Comparison of ENCODE assay signal across 9 cellular contexts in the genomic region with DNA sequence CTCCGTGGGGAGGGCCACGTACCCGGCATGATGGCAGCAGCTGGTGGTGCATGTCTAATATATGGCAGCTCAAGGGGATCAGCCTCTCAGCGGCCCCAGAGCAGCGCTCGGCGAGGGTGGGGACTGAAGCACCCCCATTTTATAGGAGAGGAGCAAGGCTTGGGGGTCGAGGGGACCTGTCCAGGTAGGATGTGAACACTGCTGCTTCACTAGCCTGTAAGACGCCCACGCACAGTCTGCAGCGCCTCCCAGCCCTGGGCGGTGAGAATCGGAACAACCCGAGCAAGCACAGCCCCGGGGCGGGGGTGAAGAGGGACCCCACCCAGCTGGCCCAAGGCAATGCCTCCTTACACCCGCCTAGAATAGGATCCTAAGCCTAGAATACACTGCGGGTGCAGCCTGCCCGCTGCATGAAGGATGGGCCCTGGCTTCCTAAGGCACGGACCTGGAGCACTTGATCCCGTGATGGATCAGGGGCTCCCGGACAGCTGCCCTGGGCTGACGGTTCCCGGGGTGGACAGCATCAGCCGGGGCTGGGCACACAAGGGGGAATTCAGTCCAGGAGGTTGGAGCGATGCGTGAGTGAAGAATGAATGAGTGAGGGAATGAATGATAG. TPM values are rescaled to one million over a fixed set of nuclear protein-coding genes. Genes with fewer than 3 reads are reported as not detected.
A peak's percentile ranks its signal among the peaks of the same experiment; 100 is the strongest.
DNase-seq lines count a peak whose midpoint lies in the region; ATAC-seq, FAIRE-seq and TF ChIP-seq lines count a peak whose summit lies in the region.
"Had no signal": no experiment of that assay in that cellular context is flagged by ENCODE, and none has a peak within 500 bp of the region (broad histone marks: within the 10 kb centered on the region; RNA-seq: fewer than 3 reads in every experiment).

No MANE protein-coding gene starts in this region.

- no TSS peak for BruUV-seq in K562 (replicated peaks; lab: Mats Ljungman, UMichigan)

- H2AFZ ChIP-seq in K562 (ENCODE audit: low read depth, low read length): no peak overlapping the region

- H3K27me3 ChIP-seq in K562 (ENCODE audit: control insufficient read depth in 2 of 2, insufficient read depth in 2 of 2, low read length in 2 of 2): peaks cover 0 to 21% of the 10 kb centered on the region in 2 experiments; a peak in 2 of 5 replicates

- DNase-seq in AG09309 (ENCODE audit: low read depth): no peak
- peak; percentile 44 to 68 (median 58) for DNase-seq in K562 (ENCODE audit: extremely low read depth in 1 of 4, low spot score in 3 of 4)
- no peak for DNase-seq in left lobe of liver (ENCODE audit: low spot score)
- DNase-seq: GDM1 had no signal

- in situ Hi-C loops in K562 (cut with MboI): no loop called here

- no peaks in the 10 kb centered on the region for H3K9me3 ChIP-seq in K562 (replicated peaks; ENCODE audit: control insufficient read depth, insufficient read depth, low read depth, low read length)

- CTCF ChIA-PET in K562 (lab: Yijun Ruan, JAX; ENCODE audit: low intra/inter-chr PET ratio): no interaction called here

- peaks cover 4 to 35% of the 10 kb centered on the region in 2 experiments; a peak in 3 of 5 replicates for H3K4me1 ChIP-seq in K562 (replicated peaks in 1 of 2; ENCODE audit: control insufficient read depth in 2 of 2, insufficient read depth in 2 of 2, low read length in 2 of 2)

- H3K9ac ChIP-seq in K562 (ENCODE audit: insufficient read depth in 1 of 2, low read depth in 2 of 2, low read length in 2 of 2): no peak overlapping the region

- ATAC-seq in K562 (peak; percentile 79), left lobe of liver (peak; percentile 28), HG02870 (IDR thresholded peaks at IDR 0.05; ENCODE audit: unreplicated experiment) (no peak), GM19467 (IDR thresholded peaks at IDR 0.05; ENCODE audit: unreplicated experiment) (no peak), GM21737 (IDR thresholded peaks at IDR 0.05; ENCODE audit: unreplicated experiment) (no peak), SK-N-SH treated with all-trans-retinoic acid at 6 μM for 48 hours (no peak)

- intact Hi-C loops in K562 (cut with micrococcal nuclease): no loop called here

- no peak for FAIRE-seq in K562 (lab: Jason Lieb, UNC)

- no peak overlapping the region for H3K27ac ChIP-seq in K562 (ENCODE audit: extremely low read depth, low read depth, low read length)

- H3K4me2 ChIP-seq in K562 (ENCODE audit: insufficient read depth, low read length): no peak overlapping the region

- TF ChIP-seq POLR2A in K562 (conservative IDR thresholded peaks at IDR 0.05): no peak

- no peak for TF ChIP-seq EP300 in K562 (IDR thresholded peaks at IDR 0.05; ENCODE audit: low read length)

- 5% methylated on average over 26 of the region's 27 CpGs for WGBS in K562 (ENCODE audit: insufficient coverage, low coverage, missing lambda C conversion rate)

- TF ChIP-seq CTCF in AG09309 (IDR thresholded peaks at IDR 0.05; ENCODE audit: control insufficient read depth, insufficient read depth, low read depth, low read length, missing control alignments) (peak; percentile 38), GM12873 (IDR thresholded peaks at IDR 0.05; ENCODE audit: insufficient read depth, low read depth, low read length, missing control alignments) (peak; percentile 48), K562 (IDR thresholded peaks at IDR 0.05 in 2 of 3, conservative IDR thresholded peaks at IDR 0.05 in 1 of 3; ENCODE audit: insufficient read depth in 2 of 3, low read depth in 1 of 3, low read length in 3 of 3) (peak; percentile 51 to 62 (median 58))

- H3K4me3 ChIP-seq in AG09309 (ENCODE audit: control insufficient read depth, low read depth, low read length) (no peak overlapping the region), K562 (no peak overlapping the region)

- no peak for TF ChIP-seq RAD21 in K562 (CRISPR knock-in tag; conservative IDR thresholded peaks at IDR 0.05 in 1 of 2, IDR thresholded peaks at IDR 0.05 in 1 of 2)

- H3K36me3 ChIP-seq in K562 (ENCODE audit: control insufficient read depth, insufficient read depth, low read length): no peaks in the 10 kb centered on the region

- POLR2A ChIA-PET in K562 (lab: Yijun Ruan, JAX): interaction anchor here (0.5 to 0.6 kb wide), 2 partner anchors 501 to 1315 kb away, joined by 3 read pairs; a partner anchor contains a TSS

- H3K9me1 ChIP-seq in K562 (ENCODE audit: control insufficient read depth, insufficient read depth, low read length): no peaks in the 10 kb centered on the region

- 0 out of 2 replicates have a peak, but pooled peaks cover 5% of the 10 kb centered on the region for H4K20me1 ChIP-seq in K562 (replicated peaks; ENCODE audit: control insufficient read depth, insufficient read depth, low read length)

- H3K79me2 ChIP-seq in K562 (ENCODE audit: control insufficient read depth, insufficient read depth, low read length): no peaks in the 10 kb centered on the region

TF ChIP-seq in K562, 482 proteins besides CTCF, POLR2A, EP300 and RAD21 (continues in another document):
- TF ChIP-seq ZNF764 (CRISPR knock-in tag; IDR thresholded peaks at IDR 0.05; ENCODE audit: low read depth) (no peak), PYGO2 (tag; IDR thresholded peaks at IDR 0.05) (no peak), ARHGAP35 (IDR thresholded peaks at IDR 0.05; ENCODE audit: partially characterized antibody) (no peak), CHD2 (IDR thresholded peaks at IDR 0.05; ENCODE audit: low read depth, low read length) (no peak), ZBTB7A (IDR thresholded peaks at IDR 0.05; ENCODE audit: borderline replicate concordance, control insufficient read depth, low read depth, low read length) (0 out of 2 replicates have a peak, but pooled peaks have one; percentile 37), HMG20B (CRISPR knock-in tag; IDR thresholded peaks at IDR 0.05) (no peak)
- TF ChIP-seq, protein P1, sequence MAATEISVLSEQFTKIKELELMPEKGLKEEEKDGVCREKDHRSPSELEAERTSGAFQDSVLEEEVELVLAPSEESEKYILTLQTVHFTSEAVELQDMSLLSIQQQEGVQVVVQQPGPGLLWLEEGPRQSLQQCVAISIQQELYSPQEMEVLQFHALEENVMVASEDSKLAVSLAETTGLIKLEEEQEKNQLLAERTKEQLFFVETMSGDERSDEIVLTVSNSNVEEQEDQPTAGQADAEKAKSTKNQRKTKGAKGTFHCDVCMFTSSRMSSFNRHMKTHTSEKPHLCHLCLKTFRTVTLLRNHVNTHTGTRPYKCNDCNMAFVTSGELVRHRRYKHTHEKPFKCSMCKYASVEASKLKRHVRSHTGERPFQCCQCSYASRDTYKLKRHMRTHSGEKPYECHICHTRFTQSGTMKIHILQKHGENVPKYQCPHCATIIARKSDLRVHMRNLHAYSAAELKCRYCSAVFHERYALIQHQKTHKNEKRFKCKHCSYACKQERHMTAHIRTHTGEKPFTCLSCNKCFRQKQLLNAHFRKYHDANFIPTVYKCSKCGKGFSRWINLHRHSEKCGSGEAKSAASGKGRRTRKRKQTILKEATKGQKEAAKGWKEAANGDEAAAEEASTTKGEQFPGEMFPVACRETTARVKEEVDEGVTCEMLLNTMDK (IDR thresholded peaks at IDR 0.05; ENCODE audit: borderline replicate concordance, insufficient read depth, low read depth, low read length, poor library complexity, severe bottlenecking): peak; percentile 41

TF ChIP-seq in SK-N-SH treated with all-trans-retinoic acid at 6 μM for 48 hours, 23 proteins besides CTCF, POLR2A, EP300 and RAD21 (continues in another document):
- TF ChIP-seq TOX (CRISPR knock-in tag; IDR thresholded peaks at IDR 0.05; ENCODE audit: borderline replicate concordance) (no peak), ZNF565 (CRISPR knock-in tag; conservative IDR thresholded peaks at IDR 0.05; ENCODE audit: low read depth) (no peak), GLIS3 (CRISPR knock-in tag; IDR thresholded peaks at IDR 0.05) (no peak), ARNTL (CRISPR knock-in tag; IDR thresholded peaks at IDR 0.05; ENCODE audit: borderline replicate concordance, low read depth) (no peak), BACH2 (CRISPR knock-in tag; IDR thresholded peaks at IDR 0.05; ENCODE audit: borderline replicate concordance) (no peak)
- TF ChIP-seq, protein P2, sequence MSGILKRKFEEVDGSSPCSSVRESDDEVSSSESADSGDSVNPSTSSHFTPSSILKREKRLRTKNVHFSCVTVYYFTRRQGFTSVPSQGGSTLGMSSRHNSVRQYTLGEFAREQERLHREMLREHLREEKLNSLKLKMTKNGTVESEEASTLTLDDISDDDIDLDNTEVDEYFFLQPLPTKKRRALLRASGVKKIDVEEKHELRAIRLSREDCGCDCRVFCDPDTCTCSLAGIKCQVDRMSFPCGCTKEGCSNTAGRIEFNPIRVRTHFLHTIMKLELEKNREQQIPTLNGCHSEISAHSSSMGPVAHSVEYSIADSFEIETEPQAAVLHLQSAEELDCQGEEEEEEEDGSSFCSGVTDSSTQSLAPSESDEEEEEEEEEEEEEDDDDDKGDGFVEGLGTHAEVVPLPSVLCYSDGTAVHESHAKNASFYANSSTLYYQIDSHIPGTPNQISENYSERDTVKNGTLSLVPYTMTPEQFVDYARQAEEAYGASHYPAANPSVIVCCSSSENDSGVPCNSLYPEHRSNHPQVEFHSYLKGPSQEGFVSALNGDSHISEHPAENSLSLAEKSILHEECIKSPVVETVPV (CRISPR knock-in tag; IDR thresholded peaks at IDR 0.05): no peak

RNA-seq across cellular contexts. Expression of a gene that starts 17.6 kb away (rescaled TPM):
- total RNA-seq in K562 (2011; cell fraction: chromatin; rRNA removed; ENCODE audit: low replicate concordance): 0.32 and 1.0 TPM in 2 replicates
- 1.2 and 1.7 TPM in 2 replicates for total RNA-seq in K562 (2011; cell fraction: nucleolus; rRNA removed)
- 0.88 TPM in 1 of 2 replicates, not detected in the other for total RNA-seq in K562 (2011; cell fraction: nucleoplasm; rRNA removed)
- total RNA-seq in K562 (2014; rRNA removed) (0.14 and 0.61 TPM in 2 replicates), K562 (2014; rRNA removed; fragmentation: Illumina TruSeq; extraction: Trizol) (0.11 and 0.13 TPM in 2 replicates), K562 (2015; rRNA removed; fragmentation: Illumina TruSeq; extraction: Trizol) (0.11 and 0.14 TPM in 2 replicates), K562 (2021) (0.33 and 0.54 TPM in 2 replicates), left lobe of liver (0.28 TPM)
- polyA plus RNA-seq in K562 (2011; rRNA removed) (0.21 and 0.42 TPM in 2 replicates), K562 (2014; fragmentation: Illumina TruSeq; extraction: Trizol) (0.06 TPM in 1 of 2 replicates, not detected in the other), K562 (2014; fragmentation: Nextera tagmentation; extraction: Ambion mirVana) (not detected), K562 (2014; rRNA removed) (0.43 and 0.58 TPM in 2 replicates)
- polyA plus RNA-seq in K562 (2011; cell fraction: cytosol; rRNA removed): 0.55 and 1.4 TPM in 2 replicates
- polyA plus RNA-seq in K562 (2011; cell fraction: nucleus; rRNA removed): 0.77 and 0.88 TPM in 2 replicates
- 0.17 and 0.69 TPM in 2 replicates for polyA plus RNA-seq in K562 (2012)
- polyA minus RNA-seq in K562 (2011; rRNA and poly(A)+ RNA removed): 0.28 TPM in 1 of 2 replicates, not detected in the other
- polyA minus RNA-seq in K562 (2011; cell fraction: cytosol; rRNA and poly(A)+ RNA removed): 1.6 TPM in 1 of 2 replicates, not detected in the other
- 0.81 and 1.1 TPM in 2 replicates for polyA minus RNA-seq in K562 (2011; cell fraction: nucleus; rRNA and poly(A)+ RNA removed)

Comparison
In these comparisons a context has a peak if more than half of its experiments do, and no peak if none do; other contexts are left out.
1. DNase-seq: peak in K562 (4 of 4); none in AG09309 (single experiment) and left lobe of liver (single experiment).
2. ATAC-seq: peak in K562 (single experiment) and left lobe of liver (single experiment); none in HG02870 (single experiment), GM19467 (single experiment), GM21737 (single experiment) and SK-N-SH treated with all-trans-retinoic acid at 6 μM for 48 hours (single experiment).
3. Peak in every context shown above with its lines, with median percentiles within 50 percentile points of each other: CTCF ChIP-seq.